In the genomic region with DNA sequence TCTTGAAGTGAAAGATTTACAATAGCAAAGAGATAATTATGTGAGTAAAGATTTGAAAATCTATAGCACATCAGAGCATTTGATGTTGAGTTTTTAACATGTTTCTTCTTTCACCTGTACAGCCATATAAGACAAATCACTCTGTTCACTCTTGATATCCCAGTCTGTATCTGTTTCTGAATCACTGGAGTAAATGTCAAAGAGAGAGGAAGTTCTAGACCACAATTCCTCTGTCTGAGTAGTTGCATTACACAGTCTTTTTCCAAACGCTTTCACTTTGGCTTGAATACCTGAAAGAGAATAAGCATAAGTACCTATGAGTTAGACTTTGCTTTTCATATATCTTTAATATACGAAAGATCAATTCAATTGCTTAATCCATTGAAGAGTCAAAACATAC, we compare ENCODE assay signal across 13 cellular contexts. TPM values are rescaled to one million over a fixed set of nuclear protein-coding genes. Genes with fewer than 3 reads are reported as not detected.
"Had no signal": no experiment of that assay in that cellular context is flagged by ENCODE, and none has a peak within 500 bp of the region (broad histone marks: within the 10 kb centered on the region; RNA-seq: fewer than 3 reads in every experiment).

No MANE protein-coding gene starts in this region.

- H3K27me3 ChIP-seq: hepatocyte, pancreas, tibial nerve had no signal

- H3K27ac ChIP-seq: hepatocyte, pancreas, tibial nerve had no signal

- H2AFZ ChIP-seq: hepatocyte had no signal

- H3K27ac Mint-ChIP-seq: activated CD4-positive, alpha-beta T cell treated with anti-CD3 and anti-CD28 coated beads, Interleukin-2, amount 10 ng/mL, durations not matched to agents 24 days and 14 days; activated naive CD8-positive, alpha-beta T cell had no signal

- H3K4me2 ChIP-seq: hepatocyte had no signal

- H3K79me2 ChIP-seq: hepatocyte had no signal

- ATAC-seq: pancreas had no signal

- H3K4me1 Mint-ChIP-seq: neural crest cell had no signal

- H3K9me3 ChIP-seq: pancreas, tibial nerve had no signal

- H3K4me3 Mint-ChIP-seq: activated CD4-positive, alpha-beta T cell treated with anti-CD3 and anti-CD28 coated beads, Interleukin-2, amount 10 ng/mL, durations not matched to agents 24 days and 14 days; activated naive CD8-positive, alpha-beta T cell; neural crest cell had no signal

- H3K36me3 ChIP-seq: pancreas had no signal

- H3K4me1 ChIP-seq: pancreas, tibial nerve had no signal

- DNase-seq: activated CD4-positive, alpha-beta T cell treated with anti-CD3 and anti-CD28 coated beads, Interleukin-2, amount 10 ng/mL, durations not matched to agents 24 days and 14 days; activated effector memory CD4-positive, alpha-beta T cell treated with Interleukin-2 at 50 U/mL for 16 hours; activated T-cell treated with anti-CD3 and anti-CD28 coated beads, Interleukin-2, amount 50 U/mL, for 1 hour; cerebellar nuclear complex; dermis blood vessel endothelial cell; kidney glomerular epithelial cell; pancreas; retina; T-helper 1 cell had no signal

- H3K4me3 ChIP-seq: hepatocyte, pancreas, tibial nerve had no signal

- H3K9me3 Mint-ChIP-seq: activated CD4-positive, alpha-beta T cell treated with anti-CD3 and anti-CD28 coated beads, Interleukin-2, amount 10 ng/mL, durations not matched to agents 24 days and 14 days; neural crest cell had no signal

- H3K36me3 Mint-ChIP-seq: activated naive CD8-positive, alpha-beta T cell had no signal

- FAIRE-seq: pancreas had no signal

RNA-seq across cellular contexts. Expression of gene THAP10, which starts 9.9 kb away (rescaled TPM):
- total RNA-seq: activated CD4-positive, alpha-beta T cell treated with anti-CD3 and anti-CD28 coated beads, Interleukin-2, amount 10 ng/mL, durations not matched to agents 24 days and 14 days had no signal

RNA-seq across cellular contexts. Expression of gene LRRC49, which starts 10.3 kb away (rescaled TPM):
- total RNA-seq: activated CD4-positive, alpha-beta T cell treated with anti-CD3 and anti-CD28 coated beads, Interleukin-2, amount 10 ng/mL, durations not matched to agents 24 days and 14 days had no signal

RNA-seq across cellular contexts. Expression of gene LARP6, which starts 28.4 kb away (rescaled TPM):
- total RNA-seq: activated CD4-positive, alpha-beta T cell treated with anti-CD3 and anti-CD28 coated beads, Interleukin-2, amount 10 ng/mL, durations not matched to agents 24 days and 14 days had no signal
